Comparison of ENCODE assay signal across 20 cellular contexts in genomic region chr14:68482772-68483395, GRCh38.
DNase-seq lines count a peak whose midpoint lies in the region; ATAC-seq, FAIRE-seq and TF ChIP-seq lines count a peak whose summit lies in the region.
"Had no signal": no experiment of that assay in that cellular context is flagged by ENCODE, and none has a peak within 500 bp of the region (broad histone marks: within the 10 kb centered on the region; RNA-seq: fewer than 3 reads in every experiment).

No MANE protein-coding gene starts in this region.

- intact Hi-C loops in body of pancreas (cut with DNase I), result no loop called here

- FAIRE-seq in A549 (lab: Jason Lieb, UNC), result no peak

- no peaks in the 10 kb centered on the region for H3K27me3 Mint-ChIP-seq in nephron (ENCODE audit: low read depth)
- H3K27me3 Mint-ChIP-seq: activated CD8-positive, alpha-beta memory T cell treated with anti-CD3 and anti-CD28 coated beads, Interleukin-2, amount 10 ng/mL, durations not matched to agents 7 days and 5 days had no signal

- TF ChIP-seq RAD21 in A549 (conservative IDR thresholded peaks at IDR 0.05 in 1 of 2, IDR thresholded peaks at IDR 0.05 in 1 of 2), result no peak

- WGBS in A549 (ENCODE audit: missing lambda C conversion rate), result 100% methylated on average over 1 of the region's 1 CpG
- WGBS in body of pancreas, 2 donors, result 100% methylated on average over 1 of the region's 1 CpG

- H2AFZ ChIP-seq in DND-41 (ENCODE audit: low read depth, low read length), result no peak overlapping the region
- H2AFZ ChIP-seq: parathyroid adenoma had no signal

- TF ChIP-seq CTCF in A549 (IDR thresholded peaks at IDR 0.05) (no peak), DND-41 (IDR thresholded peaks at IDR 0.05; ENCODE audit: borderline replicate concordance, extremely low read depth, low read length, poor library complexity, severe bottlenecking) (no peak), body of pancreas (IDR thresholded peaks at IDR 0.05) (no peak), nephron (IDR thresholded peaks at IDR 0.05; ENCODE audit: unreplicated experiment in 3 of 3) (no peak)

- ATAC-seq in A549 (no peak), DND-41 (ENCODE audit: insufficient read depth, low read depth) (no peak), body of pancreas (no peak)
- ATAC-seq: SK-N-SH treated with all-trans-retinoic acid at 6 μM for 48 hours had no signal

- peak overlapping the region; percentile 57 to 78 (median 70) for H3K27ac Mint-ChIP-seq in nephron

- H3K4me1 Mint-ChIP-seq in nephron, result peaks cover 20% of the 10 kb centered on the region

- no peaks in the 10 kb centered on the region for H4K20me1 ChIP-seq in DND-41 (ENCODE audit: insufficient read depth, low read length)

- no peak overlapping the region for H3K9ac ChIP-seq in DND-41 (ENCODE audit: low read depth, low read length)
- H3K9ac ChIP-seq: parathyroid adenoma had no signal

- H3K9me3 Mint-ChIP-seq in nephron, result no peaks in the 10 kb centered on the region

- H3K36me3 Mint-ChIP-seq in nephron (ENCODE audit: low read depth), result peaks cover 3% of the 10 kb centered on the region

- H3K27me3 ChIP-seq in DND-41 (ENCODE audit: insufficient read depth, low read length, poor library complexity) (no peaks in the 10 kb centered on the region), body of pancreas (no peaks in the 10 kb centered on the region)
- H3K27me3 ChIP-seq: heart right ventricle had no signal

- H3K4me3 ChIP-seq in A549 (no peak overlapping the region), DND-41 (ENCODE audit: low read depth in 1 of 2, low read length in 2 of 2) (no peak overlapping the region), body of pancreas (no peak overlapping the region)
- H3K4me3 ChIP-seq: heart right ventricle had no signal

- H3K4me2 ChIP-seq in A549 (no peak overlapping the region), DND-41 (ENCODE audit: insufficient read depth, low read length) (no peak overlapping the region)

- H3K79me2 ChIP-seq in DND-41 (ENCODE audit: insufficient read depth, low read length), result no peaks in the 10 kb centered on the region
- H3K79me2 ChIP-seq: parathyroid adenoma had no signal

- POLR2A ChIA-PET in A549 (lab: Yijun Ruan, JAX), result no interaction called here

- CTCF ChIA-PET in A549 (lab: Yijun Ruan, JAX), result interaction anchor here (2.1 kb wide), 1 partner anchor 234 kb away, joined by 7 read pairs; no protein-coding TSS in a partner anchor

- no peak for DNase-seq in A549 (ENCODE audit: low read depth in 1 of 2, low spot score in 1 of 2)
- DNase-seq in DND-41, result no peak
- DNase-seq in body of pancreas, result no peak
- DNase-seq in superior temporal gyrus (ENCODE audit: extremely low spot score), result no peak
- no peak for DNase-seq in cerebellar nuclear complex (lab: John Stamatoyannopoulos, UW)
- DNase-seq in NCI-H1092 (lab: John Stamatoyannopoulos, UW), result no peak
- no peak for DNase-seq in stimulated activated CD4-positive, alpha-beta T cell treated with anti-CD3 and anti-CD28 coated beads, Interleukin-15, amount 100 ng/mL, for 24 hours
- DNase-seq: activated CD4-positive, CD25-positive, alpha-beta regulatory T cell treated with anti-CD3 and anti-CD28 coated beads, Interleukin-2, amount 50 U/mL, for 72 hours; activated CD8-positive, alpha-beta memory T cell treated with anti-CD3 and anti-CD28 coated beads, Interleukin-2, amount 10 ng/mL, durations not matched to agents 7 days and 5 days; activated effector memory CD4-positive, alpha-beta T cell treated with Interleukin-2 at 50 U/mL for 16 hours; aorta; effector memory CD4-positive, alpha-beta T cell; heart right ventricle; NCI-H2029; NCI-H446; NK-92 treated with Interleukin-12 subunit alpha and Interleukin-12 subunit beta, amount 100 ng/mL, for 24 hours; T1000 had no signal

- no peak for TF ChIP-seq EP300 in A549 (IDR thresholded peaks at IDR 0.05)

- TF ChIP-seq POLR2A in A549 (IDR thresholded peaks at IDR 0.05; ENCODE audit: low read length) (no peak), body of pancreas (IDR thresholded peaks at IDR 0.05) (no peak)

- H3K36me3 ChIP-seq in DND-41 (ENCODE audit: insufficient read depth, low read length), result no peaks in the 10 kb centered on the region
- H3K36me3 ChIP-seq in body of pancreas (replicated peaks in 1 of 2; ENCODE audit: insufficient read depth in 1 of 2, low read depth in 2 of 2), result no peaks in the 10 kb centered on the region
- H3K36me3 ChIP-seq: heart right ventricle had no signal

- H3K4me1 ChIP-seq in A549 (peaks cover 34% of the 10 kb centered on the region), DND-41 (ENCODE audit: insufficient read depth, low read length) (peaks cover 21% of the 10 kb centered on the region), body of pancreas (peaks cover 82% of the 10 kb centered on the region)

- no peaks in the 10 kb centered on the region for H3K9me3 ChIP-seq in A549
- H3K9me3 ChIP-seq in DND-41 (ENCODE audit: insufficient read depth, low read length, severe bottlenecking), result no peaks in the 10 kb centered on the region
- no peaks in the 10 kb centered on the region for H3K9me3 ChIP-seq in body of pancreas
- H3K9me3 ChIP-seq: heart right ventricle had no signal

- H3K27ac ChIP-seq in A549 (peak overlapping the region; percentile 29 to 32; a peak in 4 of 6 replicates), DND-41 (ENCODE audit: low read length) (peak overlapping the region; percentile 69), body of pancreas (peak overlapping the region in 3 of 4 donors; percentile 85 to 90 (median 89))
- H3K27ac ChIP-seq: parathyroid adenoma had no signal

- no peak overlapping the region for H3K4me3 Mint-ChIP-seq in nephron
- H3K4me3 Mint-ChIP-seq: activated CD8-positive, alpha-beta memory T cell treated with anti-CD3 and anti-CD28 coated beads, Interleukin-2, amount 10 ng/mL, durations not matched to agents 7 days and 5 days had no signal

TF ChIP-seq in A549, 52 proteins besides CTCF, POLR2A, EP300 and RAD21:
- TF ChIP-seq NFE2L2 (conservative IDR thresholded peaks at IDR 0.05; ENCODE audit: low read length) (no peak), NR3C1 (IDR thresholded peaks at IDR 0.05) (no peak), RARB (CRISPR knock-in tag; IDR thresholded peaks at IDR 0.05) (no peak), CBX8 (IDR thresholded peaks at IDR 0.05) (no peak), ESRRA (IDR thresholded peaks at IDR 0.05; ENCODE audit: borderline replicate concordance, low read length) (no peak), MAX (IDR thresholded peaks at IDR 0.05) (no peak)

Comparison
In these comparisons a context has a peak if more than half of its experiments do, and no peak if none do; other contexts are left out.
1. H3K27ac ChIP-seq: peak in every context shown above with its lines; median percentile 89 in body of pancreas; 69 in DND-41; 30 in A549.